ENCODE assay signal across 16 cellular contexts in the genomic region with DNA sequence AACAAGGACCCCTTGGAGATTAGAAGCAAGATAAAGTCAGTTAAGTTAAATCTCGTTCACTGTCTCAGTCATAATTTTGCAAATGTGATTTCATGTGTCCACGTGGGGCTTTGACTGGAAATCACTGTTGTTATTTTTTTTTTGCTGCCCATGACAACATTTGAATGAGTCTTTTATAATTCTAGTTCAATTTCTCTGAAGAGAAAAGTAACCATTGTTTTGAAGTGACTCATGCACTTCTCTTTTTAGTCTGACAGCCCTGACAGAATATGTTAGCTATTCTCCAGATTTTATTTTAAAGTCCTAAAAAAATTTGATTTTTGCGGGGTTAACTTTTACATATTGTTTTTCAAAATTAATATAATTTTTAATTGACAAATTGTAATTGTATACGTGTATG. TPM values are rescaled to one million over a fixed set of nuclear protein-coding genes. Genes with fewer than 3 reads are reported as not detected.
DNase-seq lines count a peak whose midpoint lies in the region; ATAC-seq, FAIRE-seq and TF ChIP-seq lines count a peak whose summit lies in the region.
"Had no signal": no experiment of that assay in that cellular context is flagged by ENCODE, and none has a peak within 500 bp of the region (broad histone marks: within the 10 kb centered on the region; RNA-seq: fewer than 3 reads in every experiment).

No MANE protein-coding gene starts in this region.

- H3K4me3 ChIP-seq in OCI-LY3 (ENCODE audit: low read length), result peak overlapping the region; percentile 4; the same call in 1 of the 2 replicates
- H3K4me3 ChIP-seq in fibroblast of pulmonary artery (replicated peaks; ENCODE audit: low read depth, low read length), result no peak overlapping the region
- no peak overlapping the region for H3K4me3 ChIP-seq in HepG2 (replicated peaks in 1 of 3; ENCODE audit: insufficient read depth in 1 of 3, low read depth in 2 of 3, low read length in 3 of 3)
- H3K4me3 ChIP-seq: heart right ventricle, stomach had no signal

- FAIRE-seq in H54 (lab: Jason Lieb, UNC) (no peak), HepG2 (lab: Jason Lieb, UNC) (no peak)
- FAIRE-seq: GM19239, islet of Langerhans had no signal

- no peaks in the 10 kb centered on the region for H3K79me2 ChIP-seq in OCI-LY3 (ENCODE audit: low read length)
- H3K79me2 ChIP-seq in HepG2 (ENCODE audit: insufficient read depth, low read length), result no peaks in the 10 kb centered on the region

- 2% methylated on average over 4 of the region's 4 CpGs for whole genome bisulfite sequencing in HepG2 (ENCODE audit: low lambda C conversion rate)

- intact Hi-C loops in HepG2 (cut with micrococcal nuclease; ENCODE audit: unreplicated experiment), result no loop called here

- H3K27me3 ChIP-seq in OCI-LY3 (ENCODE audit: low read depth, low read length) (no peaks in the 10 kb centered on the region), HepG2 (ENCODE audit: control insufficient read depth in 1 of 2, insufficient read depth in 2 of 2, low read length in 2 of 2) (peaks cover 1 to 16% of the 10 kb centered on the region in 2 experiments; a peak in 4 of 5 replicates)

- TF ChIP-seq RAD21 in HepG2 (CRISPR knock-in tag; IDR thresholded peaks at IDR 0.05), result no peak

- in situ Hi-C loops in HepG2 (cut with HindIII; ENCODE audit: extremely low pct_ligation_motif_present, low pct_unique_long_range_greater_than_20kb), result loop anchor here (10.0 kb wide), 1 partner anchor 190 kb away; no protein-coding TSS in a partner anchor

- no peak for TF ChIP-seq CTCF in OCI-LY3 (IDR thresholded peaks at IDR 0.05; ENCODE audit: low read depth, low read length)
- no peak for TF ChIP-seq CTCF in fibroblast of pulmonary artery (IDR thresholded peaks at IDR 0.05; ENCODE audit: low read length, missing control alignments)
- no peak for TF ChIP-seq CTCF in HepG2 (CRISPR knock-in tag; IDR thresholded peaks at IDR 0.05)

- TF ChIP-seq EP300 in HepG2 (IDR thresholded peaks at IDR 0.05; ENCODE audit: low read depth in 2 of 2, low read length in 2 of 2) (no peak), HepG2 (CRISPR knock-in tag; IDR thresholded peaks at IDR 0.05; ENCODE audit: borderline replicate concordance) (no peak)

- TF ChIP-seq POLR2A in H54 (IDR thresholded peaks at IDR 0.05; ENCODE audit: low read depth, low read length), result no peak
- TF ChIP-seq POLR2A in HepG2 (IDR thresholded peaks at IDR 0.05; ENCODE audit: insufficient read depth in 1 of 2, low read depth in 2 of 2, low read length in 2 of 2), result no peak

- peak overlapping the region; percentile 28; the same call in 1 of the 2 replicates for H3K9ac ChIP-seq in OCI-LY3 (ENCODE audit: low read length)
- H3K9ac ChIP-seq in HepG2 (ENCODE audit: insufficient read depth, low read depth, low read length), result no peak overlapping the region

- H2AFZ ChIP-seq in OCI-LY3 (ENCODE audit: low read depth, low read length) (no peak overlapping the region), HepG2 (ENCODE audit: low read length) (no peak overlapping the region)

- CTCF ChIA-PET in HepG2 (lab: Yijun Ruan, JAX; ENCODE audit: low intra/inter-chr PET ratio, low total read pairs), result no interaction called here

- DNase-seq in H54 (ENCODE audit: insufficient read length, low spot score) (peak; percentile 36), fibroblast of pulmonary artery (ENCODE audit: low read depth) (peak; percentile 56), stromal cell of bone marrow (ENCODE audit: low read depth) (peak; percentile 44), HepG2 (ENCODE audit: low spot score) (no peak)
- DNase-seq: activated CD4-positive, CD25-positive, alpha-beta regulatory T cell treated with anti-CD3 and anti-CD28 coated beads, Interleukin-2, amount 50 U/mL, for 72 hours; heart right ventricle; NCI-H2171; NK-92 treated with Interleukin-12 subunit alpha and Interleukin-12 subunit beta, amount 100 ng/mL, for 24 hours; retina; stomach had no signal

- H3K9me3 ChIP-seq in OCI-LY3 (ENCODE audit: insufficient read depth, low read length) (no peaks in the 10 kb centered on the region), HepG2 (ENCODE audit: low read length) (no peaks in the 10 kb centered on the region)

- H3K27ac ChIP-seq in OCI-LY3 (ENCODE audit: low read length) (peak overlapping the region; percentile 85), HepG2 (ENCODE audit: extremely low read length, insufficient read depth, low read length) (no peak overlapping the region)
- H3K27ac ChIP-seq: heart right ventricle, stomach had no signal

- POLR2A ChIA-PET in HepG2 (lab: Yijun Ruan, JAX), result no interaction called here

- H3K4me1 ChIP-seq in OCI-LY3 (ENCODE audit: low read length), result peaks cover 69% of the 10 kb centered on the region
- H3K4me1 ChIP-seq in HepG2 (ENCODE audit: insufficient read depth, low read length), result no peaks in the 10 kb centered on the region

- no TSS peak for BruUV-seq in HepG2 (replicated peaks; lab: Mats Ljungman, UMichigan)

- ATAC-seq in HepG2 (no peak), HG03139 (IDR thresholded peaks at IDR 0.05; ENCODE audit: unreplicated experiment) (no peak), GM21619 (IDR thresholded peaks at IDR 0.05; ENCODE audit: unreplicated experiment) (no peak)
- ATAC-seq: heart right ventricle, Right ventricle myocardium inferior had no signal

- H3K4me2 ChIP-seq in OCI-LY3 (ENCODE audit: low read length) (peak overlapping the region; percentile 78), HepG2 (ENCODE audit: low read depth, low read length) (no peak overlapping the region)

- H3K36me3 ChIP-seq in OCI-LY3 (replicated peaks; ENCODE audit: low read depth, low read length), result no peaks in the 10 kb centered on the region
- no peaks in the 10 kb centered on the region for H3K36me3 ChIP-seq in HepG2 (replicated peaks in 1 of 2; ENCODE audit: control insufficient read depth in 1 of 2, insufficient read depth in 2 of 2, low read length in 2 of 2)
- H3K36me3 ChIP-seq: heart right ventricle, stomach had no signal

- no peaks in the 10 kb centered on the region for H4K20me1 ChIP-seq in OCI-LY3 (ENCODE audit: insufficient read depth, low read length)
- H4K20me1 ChIP-seq in HepG2 (ENCODE audit: insufficient read depth, low read length), result no peaks in the 10 kb centered on the region

TF ChIP-seq in HepG2, 621 proteins besides CTCF, POLR2A, EP300 and RAD21 (continues in another document):
- TF ChIP-seq HNF4G (IDR thresholded peaks at IDR 0.05; ENCODE audit: borderline replicate concordance, low read depth, low read length), result no peak
- TF ChIP-seq HNF4G (CRISPR knock-in tag; IDR thresholded peaks at IDR 0.05; ENCODE audit: borderline replicate concordance, low read depth), result no peak

RNA-seq across cellular contexts. Expression of a gene that starts 30.7 kb away (rescaled TPM):
- total RNA-seq in HepG2 (2016; rRNA removed; fragmentation: Illumina TruSeq; extraction: Trizol), result not detected in 2 replicates
- total RNA-seq in HepG2 (2016; cell fraction: cytosol; rRNA removed; fragmentation: Illumina TruSeq; extraction: Trizol; ENCODE audit: low read depth), result not detected in 2 replicates
- not detected in 2 replicates for total RNA-seq in HepG2 (2016; cell fraction: insoluble cytoplasmic fraction; rRNA removed; fragmentation: Illumina TruSeq; extraction: Trizol)
- not detected in 2 replicates for total RNA-seq in HepG2 (2016; cell fraction: membrane; rRNA removed; fragmentation: Illumina TruSeq; extraction: Trizol)
- total RNA-seq in HepG2 (2016; cell fraction: nucleus; rRNA removed; fragmentation: Illumina TruSeq; extraction: Trizol), result not detected in 2 replicates
- polyA plus RNA-seq in HepG2 (2011; rRNA removed), result not detected in 2 replicates
- polyA plus RNA-seq in HepG2 (2011; cell fraction: cytosol; rRNA removed), result 0.01 TPM in 1 of 2 replicates, not detected in the other
- not detected in 2 replicates for polyA plus RNA-seq in HepG2 (2011; cell fraction: nucleus; rRNA removed)
- not detected in 2 replicates for polyA plus RNA-seq in HepG2 (2012)
- polyA plus RNA-seq in HepG2 (2016; cell fraction: cytosol; fragmentation: Illumina TruSeq; extraction: Trizol; ENCODE audit: low read depth), result not detected in 2 replicates
- polyA plus RNA-seq in HepG2 (2016; cell fraction: insoluble cytoplasmic fraction; fragmentation: Illumina TruSeq; extraction: Trizol; ENCODE audit: low read depth), result not detected in 2 replicates
- not detected in 2 replicates for polyA plus RNA-seq in HepG2 (2016; cell fraction: membrane; fragmentation: Illumina TruSeq; extraction: Trizol; ENCODE audit: low read depth)
- not detected in 2 replicates for polyA plus RNA-seq in HepG2 (2016; cell fraction: nucleus; fragmentation: Illumina TruSeq; extraction: Trizol; ENCODE audit: insufficient read depth, low read depth)
- polyA minus RNA-seq in HepG2 (2011; rRNA and poly(A)+ RNA removed; ENCODE audit: low replicate concordance), result not detected in 2 replicates
- not detected in 2 replicates for polyA minus RNA-seq in HepG2 (2011; cell fraction: cytosol; rRNA and poly(A)+ RNA removed)
- polyA minus RNA-seq in HepG2 (2011; cell fraction: nucleus; rRNA and poly(A)+ RNA removed), result not detected in 2 replicates

RNA-seq across cellular contexts. Expression of a gene that starts 53.6 kb away (rescaled TPM):
- 14.6 and 14.8 TPM in 2 replicates for total RNA-seq in HepG2 (2016; rRNA removed; fragmentation: Illumina TruSeq; extraction: Trizol)
- 3.5 and 3.9 TPM in 2 replicates for total RNA-seq in HepG2 (2016; cell fraction: cytosol; rRNA removed; fragmentation: Illumina TruSeq; extraction: Trizol; ENCODE audit: low read depth)
- 12.9 and 14.4 TPM in 2 replicates for total RNA-seq in HepG2 (2016; cell fraction: insoluble cytoplasmic fraction; rRNA removed; fragmentation: Illumina TruSeq; extraction: Trizol)
- total RNA-seq in HepG2 (2016; cell fraction: membrane; rRNA removed; fragmentation: Illumina TruSeq; extraction: Trizol), result 13.3 and 14.3 TPM in 2 replicates
- 11.3 and 12.8 TPM in 2 replicates for total RNA-seq in HepG2 (2016; cell fraction: nucleus; rRNA removed; fragmentation: Illumina TruSeq; extraction: Trizol)
- 18.6 and 21.4 TPM in 2 replicates for polyA plus RNA-seq in HepG2 (2011; rRNA removed)
- 18.6 and 21.4 TPM in 2 replicates for polyA plus RNA-seq in HepG2 (2011; cell fraction: cytosol; rRNA removed)
- 29.3 and 32.0 TPM in 2 replicates for polyA plus RNA-seq in HepG2 (2011; cell fraction: nucleus; rRNA removed)
- 13.6 and 16.7 TPM in 2 replicates for polyA plus RNA-seq in HepG2 (2012)
- 2.4 and 3.2 TPM in 2 replicates for polyA plus RNA-seq in HepG2 (2016; cell fraction: cytosol; fragmentation: Illumina TruSeq; extraction: Trizol; ENCODE audit: low read depth)
- 14.2 and 14.7 TPM in 2 replicates for polyA plus RNA-seq in HepG2 (2016; cell fraction: insoluble cytoplasmic fraction; fragmentation: Illumina TruSeq; extraction: Trizol; ENCODE audit: low read depth)
- polyA plus RNA-seq in HepG2 (2016; cell fraction: membrane; fragmentation: Illumina TruSeq; extraction: Trizol; ENCODE audit: low read depth), result 9.0 and 9.3 TPM in 2 replicates
- polyA plus RNA-seq in HepG2 (2016; cell fraction: nucleus; fragmentation: Illumina TruSeq; extraction: Trizol; ENCODE audit: insufficient read depth, low read depth), result 17.5 and 19.9 TPM in 2 replicates
- polyA minus RNA-seq in HepG2 (2011; rRNA and poly(A)+ RNA removed; ENCODE audit: low replicate concordance), result 45.1 and 57.4 TPM in 2 replicates
- polyA minus RNA-seq in HepG2 (2011; cell fraction: cytosol; rRNA and poly(A)+ RNA removed), result 20.3 and 20.7 TPM in 2 replicates
- 14.9 and 17.2 TPM in 2 replicates for polyA minus RNA-seq in HepG2 (2011; cell fraction: nucleus; rRNA and poly(A)+ RNA removed)
